8 cellular contexts compared by ENCODE assay signal in genomic region chr6:143427109-143427817, GRCh38. TPM values are rescaled to one million over a fixed set of nuclear protein-coding genes. Genes with fewer than 3 reads are reported as not detected.
A peak's percentile ranks its signal among the peaks of the same experiment; 100 is the strongest.
DNase-seq lines count a peak whose midpoint lies in the region; ATAC-seq, FAIRE-seq and TF ChIP-seq lines count a peak whose summit lies in the region.

No MANE protein-coding gene starts in this region.

- H3K36me3 Mint-ChIP-seq in astrocyte (ENCODE audit: low read depth, unreplicated experiment) = no peaks in the 10 kb centered on the region

- no peaks in the 10 kb centered on the region for H3K9me3 Mint-ChIP-seq in astrocyte (ENCODE audit: unreplicated experiment)

- H3K27ac Mint-ChIP-seq in astrocyte (ENCODE audit: unreplicated experiment) = no peak overlapping the region

- H3K9ac ChIP-seq in astrocyte (ENCODE audit: low read length) = peak overlapping the region; percentile 17
- H3K9ac ChIP-seq in smooth muscle cell (ENCODE audit: low read depth) = no peak overlapping the region

- no peak overlapping the region for H3K27ac ChIP-seq in astrocyte (ENCODE audit: low read depth, low read length)
- no peak overlapping the region for H3K27ac ChIP-seq in smooth muscle cell (ENCODE audit: low read depth)

- FAIRE-seq in astrocyte (lab: Jason Lieb, UNC) = no peak

- peak; percentile 47 to 63 for DNase-seq in SHP77 (lab: John Stamatoyannopoulos, UW)
- DNase-seq in SHP77 treated with DMSO at 0.1 percent for 48 hours (lab: John Stamatoyannopoulos, UW) = no peak
- DNase-seq in NCI-H1417 (lab: John Stamatoyannopoulos, UW) = peak; percentile 50 to 73 (median 56)
- peak; percentile 61 for DNase-seq in T-helper 9 cell
- peak; percentile 77 for DNase-seq in astrocyte (ENCODE audit: low read depth)
- DNase-seq in hippocampal formation (lab: John Stamatoyannopoulos, UW) = peak; percentile 49 to 67
- peak; percentile 13 for DNase-seq in smooth muscle cell (lab: John Stamatoyannopoulos, UW; ENCODE audit: unreplicated experiment)

- H3F3A ChIP-seq in smooth muscle cell (ENCODE audit: low read depth) = no peaks in the 10 kb centered on the region

- peak; percentile 100 for ATAC-seq in HG02763 (IDR thresholded peaks at IDR 0.05; ENCODE audit: unreplicated experiment)

- TF ChIP-seq CTCF in astrocyte (IDR thresholded peaks at IDR 0.05; ENCODE audit: insufficient read depth, low read depth, low read length) (peak; percentile 100), smooth muscle cell (IDR thresholded peaks at IDR 0.05; ENCODE audit: borderline replicate concordance, insufficient read depth, poor library complexity, severe bottlenecking) (peak; percentile 98)

- H3K4me2 ChIP-seq in astrocyte (ENCODE audit: low read length) (peak overlapping the region; percentile 22), smooth muscle cell (no peak overlapping the region)

- WGBS in smooth muscle cell (ENCODE audit: low lambda C conversion rate) = 22% methylated on average over 4 of the region's 4 CpGs

- H3K27me3 ChIP-seq in astrocyte (ENCODE audit: insufficient read depth, low read length) = no peaks in the 10 kb centered on the region
- no peaks in the 10 kb centered on the region for H3K27me3 ChIP-seq in smooth muscle cell (ENCODE audit: low read depth)

- H3K9me3 ChIP-seq in astrocyte (ENCODE audit: insufficient read depth, low read depth, low read length) = no peaks in the 10 kb centered on the region
- no peaks in the 10 kb centered on the region for H3K9me3 ChIP-seq in smooth muscle cell (replicated peaks; ENCODE audit: low read depth)

- no peaks in the 10 kb centered on the region for H3K79me2 ChIP-seq in astrocyte (ENCODE audit: insufficient read depth, low read length)
- no peaks in the 10 kb centered on the region for H3K79me2 ChIP-seq in smooth muscle cell (ENCODE audit: low read depth)

- no peaks in the 10 kb centered on the region for H3K27me3 Mint-ChIP-seq in astrocyte (ENCODE audit: low read depth, unreplicated experiment)

- peaks cover 3% of the 10 kb centered on the region for H3K4me1 ChIP-seq in astrocyte (ENCODE audit: insufficient read depth, low read length)
- H3K4me1 ChIP-seq in smooth muscle cell (ENCODE audit: low read depth) = no peaks in the 10 kb centered on the region

- H3K36me3 ChIP-seq in astrocyte (ENCODE audit: insufficient read depth, low read length) (no peaks in the 10 kb centered on the region), smooth muscle cell (ENCODE audit: low read depth) (no peaks in the 10 kb centered on the region)

- H3K4me3 ChIP-seq in astrocyte (ENCODE audit: insufficient read depth, low read depth, low read length) (no peak overlapping the region), smooth muscle cell (no peak overlapping the region)

- peaks cover 13% of the 10 kb centered on the region for H3K4me1 Mint-ChIP-seq in astrocyte (ENCODE audit: low read depth, unreplicated experiment)

- H2AFZ ChIP-seq in astrocyte (ENCODE audit: low read depth, low read length) = no peak overlapping the region
- H2AFZ ChIP-seq in smooth muscle cell (ENCODE audit: low read depth) = no peak overlapping the region

- no peaks in the 10 kb centered on the region for H4K20me1 ChIP-seq in astrocyte (ENCODE audit: insufficient read depth, low read length)
- no peaks in the 10 kb centered on the region for H4K20me1 ChIP-seq in smooth muscle cell (ENCODE audit: low read depth)

- no peak overlapping the region for H3K4me3 Mint-ChIP-seq in astrocyte (ENCODE audit: unreplicated experiment)

RNA-seq across cellular contexts. Expression of gene ADAT2, which starts 23.2 kb away (rescaled TPM):
- total RNA-seq in astrocyte (6.2 and 8.1 TPM in 2 replicates), smooth muscle cell (2.3 and 5.3 TPM in 2 replicates)
- 1.5 and 3.9 TPM in 2 replicates for polyA plus RNA-seq in smooth muscle cell

RNA-seq across cellular contexts. Expression of gene PEX3, which starts 23.3 kb away (rescaled TPM):
- total RNA-seq in astrocyte (14.2 and 20.8 TPM in 2 replicates), smooth muscle cell (12.7 and 15.0 TPM in 2 replicates)
- 11.4 and 14.3 TPM in 2 replicates for polyA plus RNA-seq in smooth muscle cell
